22 cellular contexts compared by ENCODE assay signal in the genomic region with DNA sequence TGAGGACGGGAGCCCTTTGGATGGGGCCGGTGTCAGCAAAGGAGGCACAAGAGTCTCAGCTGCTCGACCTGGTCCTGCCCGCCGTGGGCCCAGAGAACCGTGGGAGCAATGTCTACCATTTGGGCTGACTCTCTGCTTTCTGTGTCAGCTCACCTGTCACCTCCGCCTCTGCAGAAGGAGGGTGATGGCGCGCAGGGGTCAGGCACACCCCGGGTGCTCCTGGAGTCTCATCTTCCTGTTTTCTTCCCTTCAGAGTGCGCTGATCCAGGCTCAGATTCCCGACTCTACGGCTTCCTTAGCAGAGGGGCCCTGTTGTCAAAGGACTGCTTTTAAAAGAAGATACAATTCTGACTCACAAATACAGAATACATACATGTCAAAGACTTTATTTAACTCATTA.
A peak's percentile ranks its signal among the peaks of the same experiment; 100 is the strongest.
DNase-seq lines count a peak whose midpoint lies in the region; ATAC-seq and TF ChIP-seq lines count a peak whose summit lies in the region.
"Had no signal": no experiment of that assay in that cellular context is flagged by ENCODE, and none has a peak within 500 bp of the region (broad histone marks: within the 10 kb centered on the region; RNA-seq: fewer than 3 reads in every experiment).

No MANE protein-coding gene starts in this region.

- no peaks in the 10 kb centered on the region for H3K27me3 ChIP-seq in HUES64 (ENCODE audit: insufficient read depth, low read length)
- H3K27me3 ChIP-seq in body of pancreas, result no peaks in the 10 kb centered on the region
- H3K27me3 ChIP-seq: colonic mucosa had no signal

- DNase-seq in CD14-positive monocyte (ENCODE audit: low spot score) (no peak), endothelial cell (ENCODE audit: low spot score) (no peak), osteocyte (ENCODE audit: extremely low spot score, unreplicated experiment) (no peak), 8988T (no peak), body of pancreas (no peak)
- DNase-seq: activated CD4-positive, alpha-beta memory T cell treated with anti-CD3 and anti-CD28 coated beads, Interleukin-2, amount 10 ng/mL, durations not matched to agents 7 days and 5 days; activated CD4-positive, CD25-positive, alpha-beta regulatory T cell; activated naive CD4-positive, alpha-beta T cell treated with Interleukin-2 at 50 U/mL for 16 hours; aorta; colonic mucosa; DMS79; NCI-H1417; NCI-H526 treated with DMSO at 0.1 percent for 48 hours; stimulated activated CD4-positive, alpha-beta T cell treated with anti-CD3 and anti-CD28 coated beads, Interleukin-4, amount 100 ng/mL, for 4 hours had no signal

- 37% methylated on average over 13 of the region's 13 CpGs for WGBS in HUES64
- 34 to 58% methylated on average over 13 of the region's 13 CpGs for WGBS in body of pancreas, 2 donors

- no peak overlapping the region for H3K9ac ChIP-seq in HUES64 (ENCODE audit: low read depth, low read length)

- peaks cover 0 to 6% (median 3%) of the 10 kb centered on the region in 7 donors for H3K9me3 Mint-ChIP-seq in CD14-positive monocyte
- H3K9me3 Mint-ChIP-seq in endothelial cell (ENCODE audit: unreplicated experiment), result no peaks in the 10 kb centered on the region
- no peaks in the 10 kb centered on the region for H3K9me3 Mint-ChIP-seq in osteocyte (ENCODE audit: unreplicated experiment)
- H3K9me3 Mint-ChIP-seq: CD8-positive, alpha-beta memory T cell; natural killer cell treated with Interleukin-12 subunit alpha and Interleukin-12 subunit beta and Interleukin-15 and Interleukin-18, amount 100 ng/mL, for 72 hours; T-helper 2 cell treated with Interferon-gamma antibody and Interleukin-4, amounts not matched to agents 5 μg/mL and 100 μg/mL, for 36 hours had no signal

- ATAC-seq in HG03108 (IDR thresholded peaks at IDR 0.05; ENCODE audit: unreplicated experiment), result no peak
- ATAC-seq in GM18907 (IDR thresholded peaks at IDR 0.05; ENCODE audit: unreplicated experiment), result no peak
- ATAC-seq in body of pancreas, result no peak
- ATAC-seq: natural killer cell treated with Interleukin-12 subunit alpha and Interleukin-12 subunit beta and Interleukin-15 and Interleukin-18, amount 100 ng/mL, for 72 hours had no signal

- peaks cover 0 to 9% (median 5%) of the 10 kb centered on the region in 3 donors for H3K27me3 Mint-ChIP-seq in CD14-positive monocyte (ENCODE audit: low read depth in 3 of 3)
- peaks cover 10% of the 10 kb centered on the region for H3K27me3 Mint-ChIP-seq in endothelial cell (ENCODE audit: unreplicated experiment)
- H3K27me3 Mint-ChIP-seq in osteocyte (ENCODE audit: unreplicated experiment), result no peaks in the 10 kb centered on the region
- H3K27me3 Mint-ChIP-seq: activated CD4-positive, alpha-beta memory T cell treated with anti-CD3 and anti-CD28 coated beads, Interleukin-2, amount 10 ng/mL, durations not matched to agents 7 days and 5 days had no signal

- H3K27ac ChIP-seq in HUES64 (ENCODE audit: low read depth, low read length) (peak overlapping the region; percentile 17; the same call in 1 of the 2 replicates), body of pancreas (no peak overlapping the region)
- H3K27ac ChIP-seq: colonic mucosa, SK-N-MC had no signal

- TF ChIP-seq POLR2A in body of pancreas (IDR thresholded peaks at IDR 0.05), result no peak

- intact Hi-C loops in CD14-positive monocyte (cut with micrococcal nuclease) (no loop called here), body of pancreas (cut with DNase I) (no loop called here)

- H3K36me3 Mint-ChIP-seq in CD14-positive monocyte (no peaks in the 10 kb centered on the region), endothelial cell (ENCODE audit: low read depth, unreplicated experiment) (no peaks in the 10 kb centered on the region), osteocyte (ENCODE audit: unreplicated experiment) (no peaks in the 10 kb centered on the region)
- H3K36me3 Mint-ChIP-seq: CD8-positive, alpha-beta memory T cell; memory B cell; natural killer cell treated with Interleukin-12 subunit alpha and Interleukin-12 subunit beta and Interleukin-15 and Interleukin-18, amount 100 ng/mL, for 72 hours had no signal

- H3K4me3 Mint-ChIP-seq in CD14-positive monocyte, result peak overlapping the region; percentile 52 to 89
- no peak overlapping the region for H3K4me3 Mint-ChIP-seq in endothelial cell (ENCODE audit: unreplicated experiment)
- peak overlapping the region; percentile 10 for H3K4me3 Mint-ChIP-seq in osteocyte (ENCODE audit: unreplicated experiment)
- H3K4me3 Mint-ChIP-seq: activated CD4-positive, alpha-beta memory T cell treated with anti-CD3 and anti-CD28 coated beads, Interleukin-2, amount 10 ng/mL, durations not matched to agents 7 days and 5 days; CD8-positive, alpha-beta memory T cell; memory B cell; natural killer cell treated with Interleukin-12 subunit alpha and Interleukin-12 subunit beta and Interleukin-15 and Interleukin-18, amount 100 ng/mL, for 72 hours; T-helper 2 cell treated with Interferon-gamma antibody and Interleukin-4, amounts not matched to agents 5 μg/mL and 100 μg/mL, for 36 hours had no signal

- peaks cover 29% of the 10 kb centered on the region for H3K4me1 Mint-ChIP-seq in CD14-positive monocyte
- H3K4me1 Mint-ChIP-seq in endothelial cell (ENCODE audit: unreplicated experiment), result peaks cover 12% of the 10 kb centered on the region
- peaks cover 42% of the 10 kb centered on the region for H3K4me1 Mint-ChIP-seq in osteocyte (ENCODE audit: unreplicated experiment)
- H3K4me1 Mint-ChIP-seq: activated CD4-positive, alpha-beta memory T cell treated with anti-CD3 and anti-CD28 coated beads, Interleukin-2, amount 10 ng/mL, durations not matched to agents 7 days and 5 days; CD8-positive, alpha-beta memory T cell; memory B cell had no signal

- H3K36me3 ChIP-seq in HUES64 (ENCODE audit: insufficient read depth, low read length) (no peaks in the 10 kb centered on the region), body of pancreas (replicated peaks in 1 of 2; ENCODE audit: insufficient read depth in 1 of 2, low read depth in 2 of 2) (no peaks in the 10 kb centered on the region)
- H3K36me3 ChIP-seq: colonic mucosa had no signal

- TF ChIP-seq CTCF in CD14-positive monocyte (IDR thresholded peaks at IDR 0.05), result no peak
- no peak for TF ChIP-seq CTCF in endothelial cell (IDR thresholded peaks at IDR 0.05; ENCODE audit: unreplicated experiment)
- no peak for TF ChIP-seq CTCF in osteocyte (IDR thresholded peaks at IDR 0.05)
- no peak for TF ChIP-seq CTCF in body of pancreas (IDR thresholded peaks at IDR 0.05)

- H3K27ac Mint-ChIP-seq in CD14-positive monocyte (peak overlapping the region; percentile 17 to 96 (median 88)), endothelial cell (ENCODE audit: unreplicated experiment) (peak overlapping the region; percentile 67), osteocyte (ENCODE audit: unreplicated experiment) (peak overlapping the region; percentile 95)
- H3K27ac Mint-ChIP-seq: activated CD4-positive, alpha-beta memory T cell treated with anti-CD3 and anti-CD28 coated beads, Interleukin-2, amount 10 ng/mL, durations not matched to agents 7 days and 5 days; memory B cell; natural killer cell treated with Interleukin-12 subunit alpha and Interleukin-12 subunit beta and Interleukin-15 and Interleukin-18, amount 100 ng/mL, for 72 hours; T-helper 2 cell treated with Interferon-gamma antibody and Interleukin-4, amounts not matched to agents 5 μg/mL and 100 μg/mL, for 36 hours had no signal

- H3K4me3 ChIP-seq in HUES64 (ENCODE audit: low read length), result no peak overlapping the region
- no peak overlapping the region for H3K4me3 ChIP-seq in body of pancreas
- H3K4me3 ChIP-seq: colonic mucosa, SK-N-MC had no signal

- H3K4me1 ChIP-seq in HUES64 (ENCODE audit: insufficient read depth, low read length) (no peaks in the 10 kb centered on the region), body of pancreas (peaks cover 7% of the 10 kb centered on the region)
- H3K4me1 ChIP-seq: colonic mucosa had no signal

- no peaks in the 10 kb centered on the region for H3K9me3 ChIP-seq in HUES64 (ENCODE audit: insufficient read depth, low read depth, low read length)
- H3K9me3 ChIP-seq in body of pancreas, result no peaks in the 10 kb centered on the region
- H3K9me3 ChIP-seq: colonic mucosa had no signal
